Comparison of ENCODE assay signal across 1 cellular context in the genomic region with DNA sequence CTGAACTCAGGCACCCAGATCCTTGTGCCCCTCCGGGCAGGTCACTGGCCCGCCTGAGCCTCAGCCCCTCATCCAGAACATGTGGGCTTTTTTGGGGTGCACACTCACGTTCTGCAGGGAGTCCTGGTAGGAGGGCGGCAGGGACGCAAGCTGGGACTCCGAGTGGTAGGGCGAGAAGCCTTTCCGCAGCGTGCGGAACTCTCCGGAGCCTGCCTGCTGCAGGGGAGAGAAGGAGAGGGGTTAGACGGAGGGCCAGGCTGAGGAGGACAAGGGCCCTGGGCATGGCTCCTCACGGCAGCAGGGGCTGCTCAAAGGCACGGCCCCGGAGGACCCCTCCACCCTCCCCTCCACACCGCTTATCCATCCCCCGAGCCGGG.
TF ChIP-seq lines count a peak whose summit lies in the region.

No MANE protein-coding gene starts in this region.

TF ChIP-seq in H1, 55 proteins besides CTCF, POLR2A, EP300 and RAD21:
- TF ChIP-seq YY1 (IDR thresholded peaks at IDR 0.05; ENCODE audit: low read depth, low read length), result no peak
- no peak for TF ChIP-seq CBX5 (IDR thresholded peaks at IDR 0.05; ENCODE audit: low read depth, low read length)
- no peak for TF ChIP-seq MAFK (IDR thresholded peaks at IDR 0.05; ENCODE audit: low read depth, low read length)
- TF ChIP-seq HDAC2 (IDR thresholded peaks at IDR 0.05; ENCODE audit: borderline replicate concordance in 1 of 2, low read depth in 2 of 2, low read length in 2 of 2), result no peak
- TF ChIP-seq CREB1 (IDR thresholded peaks at IDR 0.05), result no peak
- no peak for TF ChIP-seq GABPA (IDR thresholded peaks at IDR 0.05; ENCODE audit: borderline replicate concordance, insufficient read depth, low read length)
- TF ChIP-seq TAF1 (IDR thresholded peaks at IDR 0.05; ENCODE audit: low read depth, low read length), result no peak
